In genomic region chr1:155061381-155062150, GRCh38 we compare ENCODE assay signal across 9 cellular contexts. TPM values are rescaled to one million over a fixed set of nuclear protein-coding genes. Genes with fewer than 3 reads are reported as not detected.
DNase-seq lines count a peak whose midpoint lies in the region; ATAC-seq and TF ChIP-seq lines count a peak whose summit lies in the region.
"Had no signal": no experiment of that assay in that cellular context is flagged by ENCODE, and none has a peak within 500 bp of the region (broad histone marks: within the 10 kb centered on the region; RNA-seq: fewer than 3 reads in every experiment).

No MANE protein-coding gene starts in this region.

- no peak overlapping the region for H3K27ac Mint-ChIP-seq in central memory CD8-positive, alpha-beta T cell (ENCODE audit: low read depth)

- ATAC-seq in HG03378 (IDR thresholded peaks at IDR 0.05; ENCODE audit: unreplicated experiment) (peak; percentile 48), left lobe of liver (peak; percentile 75), GM21360 (IDR thresholded peaks at IDR 0.05; ENCODE audit: unreplicated experiment) (no peak)
- peak; percentile 57 for ATAC-seq in central memory CD8-positive, alpha-beta T cell (replicated peaks; ENCODE audit: extremely low read depth, poor library complexity, severe bottlenecking)

- H3K4me1 Mint-ChIP-seq in central memory CD8-positive, alpha-beta T cell, result peaks cover 37% of the 10 kb centered on the region

- H3K36me3 Mint-ChIP-seq in central memory CD8-positive, alpha-beta T cell (ENCODE audit: insufficient read depth), result peaks cover 14% of the 10 kb centered on the region

- DNase-seq in NCI-H524 (lab: John Stamatoyannopoulos, UW) (peak; percentile 58 to 80), left lobe of liver (ENCODE audit: low spot score) (peak; percentile 91)
- DNase-seq in activated CD4-positive, alpha-beta T cell treated with anti-CD3 and anti-CD28 coated beads for 24 hours (ENCODE audit: low read depth in 2 of 2), result peak; percentile 95 to 98
- peak; percentile 94 to 99 for DNase-seq in central memory CD8-positive, alpha-beta T cell (ENCODE audit: low spot score in 2 of 2)
- peak; percentile 88 to 96 for DNase-seq in stimulated activated CD4-positive, alpha-beta T cell treated with anti-CD3 and anti-CD28 coated beads, Interleukin-4, amount 100 ng/mL, for 4 hours

- H3K27me3 Mint-ChIP-seq in central memory CD8-positive, alpha-beta T cell, result no peaks in the 10 kb centered on the region

- peak overlapping the region; percentile 50 for H3K4me3 Mint-ChIP-seq in central memory CD8-positive, alpha-beta T cell

- peak; percentile 85 for TF ChIP-seq CTCF in GM12801 (IDR thresholded peaks at IDR 0.05; ENCODE audit: extremely low read depth, insufficient read length)

- H3K9me3 Mint-ChIP-seq in central memory CD8-positive, alpha-beta T cell, result no peaks in the 10 kb centered on the region

RNA-seq across cellular contexts. Expression of gene EFNA4, which starts 2.0 kb away (rescaled TPM):
- total RNA-seq in left lobe of liver, result 3.3 TPM

RNA-seq across cellular contexts. Expression of gene ADAM15, which starts 10.4 kb away (rescaled TPM):
- 21.4 TPM for total RNA-seq in left lobe of liver

RNA-seq across cellular contexts. Expression of gene EFNA3, which starts 17.1 kb away (rescaled TPM):
- 0.43 TPM for total RNA-seq in left lobe of liver

RNA-seq across cellular contexts. Expression of gene DCST1, which starts 27.9 kb away (rescaled TPM):
- total RNA-seq in left lobe of liver, result 0.13 TPM
- total RNA-seq: pulmonary artery endothelial cell had no signal

RNA-seq across cellular contexts. Expression of gene DCST2, which starts 28.0 kb away (rescaled TPM):
- total RNA-seq in left lobe of liver, result 1.4 TPM
